8 cellular contexts compared by ENCODE assay signal in the genomic region with DNA sequence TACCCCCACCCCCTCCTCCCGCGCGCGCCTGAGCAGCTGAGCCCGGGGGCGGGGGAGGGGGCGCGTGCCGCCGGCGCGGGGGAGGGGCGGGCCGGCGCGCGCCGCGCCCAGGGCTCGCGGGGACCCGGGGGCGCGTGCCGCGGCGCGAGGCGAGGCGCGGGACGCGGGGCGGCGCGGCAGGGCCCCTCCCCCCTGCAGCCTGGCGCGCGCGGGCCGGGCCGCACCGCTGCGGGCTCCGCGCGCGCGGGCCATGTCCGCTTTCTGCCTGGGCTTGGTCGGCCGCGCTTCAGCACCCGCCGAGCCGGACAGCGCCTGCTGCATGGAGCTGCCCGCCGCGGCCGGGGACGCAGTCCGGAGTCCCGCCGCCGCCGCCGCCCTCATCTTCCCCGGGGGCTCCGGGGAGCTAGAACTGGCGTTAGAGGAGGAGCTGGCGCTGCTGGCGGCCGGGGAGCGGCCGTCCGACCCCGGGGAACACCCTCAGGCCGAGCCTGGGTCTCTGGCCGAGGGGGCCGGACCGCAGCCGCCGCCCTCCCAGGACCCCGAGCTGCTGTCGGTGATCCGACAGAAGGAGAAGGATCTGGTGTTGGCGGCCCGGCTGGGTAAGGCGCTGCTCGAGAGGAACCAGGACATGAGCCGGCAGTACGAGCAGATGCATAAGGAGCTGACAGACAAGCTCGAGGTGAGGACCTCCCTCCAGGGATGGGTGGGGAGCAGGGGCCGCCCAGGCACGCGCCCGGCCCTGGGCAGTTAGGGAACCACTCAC. TPM values are rescaled to one million over a fixed set of nuclear protein-coding genes. Genes with fewer than 3 reads are reported as not detected.
DNase-seq lines count a peak whose midpoint lies in the region; ATAC-seq and TF ChIP-seq lines count a peak whose summit lies in the region.

No MANE protein-coding gene starts in this region.

- H3K27ac ChIP-seq in effector memory CD4-positive, alpha-beta T cell (ENCODE audit: insufficient read depth, low read length, poor library complexity, severe bottlenecking) = peak overlapping the region; percentile 86
- peak overlapping the region in 1 of 2 donors; percentile 85 for H3K27ac ChIP-seq in lung (ENCODE audit: low read depth in 1 of 2, low read length in 1 of 2)

- H3K36me3 Mint-ChIP-seq in activated CD8-positive, alpha-beta T cell treated with anti-CD3 and anti-CD28 coated beads, Interleukin-2, amount 10 ng/mL, durations not matched to agents 7 days and 5 days (ENCODE audit: low read depth) = peaks cover 33% of the 10 kb centered on the region

- peaks cover 2% of the 10 kb centered on the region for H3K27me3 Mint-ChIP-seq in activated CD8-positive, alpha-beta T cell treated with anti-CD3 and anti-CD28 coated beads, Interleukin-2, amount 10 ng/mL, durations not matched to agents 7 days and 5 days (ENCODE audit: low read depth)

- H3K4me3 ChIP-seq in effector memory CD4-positive, alpha-beta T cell (ENCODE audit: insufficient read depth, low read depth, low read length, poor library complexity, severe bottlenecking) = peak overlapping the region; percentile 92
- H3K4me3 ChIP-seq in lung = peak overlapping the region; percentile 48

- POLR2A ChIA-PET in HEK293T (lab: Yijun Ruan, JAX) = interaction anchor here (0.6 kb wide), 1 partner anchor 211 kb away, joined by 3 read pairs; no protein-coding TSS in a partner anchor
- POLR2A ChIA-PET in activated CD8-positive, alpha-beta T cell treated with anti-CD3 and anti-CD28 coated beads, Interleukin-2, amount 10 ng/mL, durations not matched to agents 7 days and 5 days (lab: Charles Lee) = interaction anchor here (0.7 to 3.4 kb wide), 13 partner anchors 11 to 302 kb away, joined by 3 to 72 read pairs (median 7); partner anchors contain the start of genes RNU4-1, RNU4-2 and RPLP0

- H3K9me3 Mint-ChIP-seq in activated CD8-positive, alpha-beta T cell treated with anti-CD3 and anti-CD28 coated beads, Interleukin-2, amount 10 ng/mL, durations not matched to agents 7 days and 5 days (ENCODE audit: insufficient read depth) = no peaks in the 10 kb centered on the region

- no peaks in the 10 kb centered on the region for H3K27me3 ChIP-seq in effector memory CD4-positive, alpha-beta T cell (replicated peaks; ENCODE audit: control insufficient read depth, insufficient read depth, low read length, poor library complexity, severe bottlenecking)
- H3K27me3 ChIP-seq in lung (ENCODE audit: control insufficient read depth, insufficient read depth) = peaks cover 4% of the 10 kb centered on the region

- peak overlapping the region; percentile 86 for H3K4me3 Mint-ChIP-seq in activated CD8-positive, alpha-beta T cell treated with anti-CD3 and anti-CD28 coated beads, Interleukin-2, amount 10 ng/mL, durations not matched to agents 7 days and 5 days

- H3K27ac Mint-ChIP-seq in activated CD8-positive, alpha-beta T cell treated with anti-CD3 and anti-CD28 coated beads, Interleukin-2, amount 10 ng/mL, durations not matched to agents 7 days and 5 days = peak overlapping the region; percentile 75

- H3K4me1 Mint-ChIP-seq in activated CD8-positive, alpha-beta T cell treated with anti-CD3 and anti-CD28 coated beads, Interleukin-2, amount 10 ng/mL, durations not matched to agents 7 days and 5 days (ENCODE audit: low read depth) = peaks cover 34% of the 10 kb centered on the region

- DNase-seq in DMS 273 (lab: John Stamatoyannopoulos, UW; ENCODE audit: unreplicated experiment) (peak; percentile 70), DMS 273 treated with DMSO at 0.1 percent for 48 hours (lab: John Stamatoyannopoulos, UW) (no peak), HEK293T (ENCODE audit: extremely low spot score) (peak; percentile 84), NCI-H1105 treated with DMSO at 0.1 percent for 48 hours (lab: John Stamatoyannopoulos, UW) (peak; percentile 20), lung (ENCODE audit: low spot score) (peak; percentile 70)
- peak; percentile 84 for DNase-seq in activated CD8-positive, alpha-beta T cell treated with anti-CD3 and anti-CD28 coated beads, Interleukin-2, amount 10 ng/mL, durations not matched to agents 7 days and 5 days
- DNase-seq in effector memory CD4-positive, alpha-beta T cell = peak; percentile 49 to 66 (median 55)
- DNase-seq in stimulated activated CD4-positive, alpha-beta T cell treated with anti-CD3 and anti-CD28 coated beads, TNF-alpha, amount 100 ng/mL, for 24 hours (ENCODE audit: low read depth in 3 of 3) = peak; percentile 40 to 73 (median 49)

- TF ChIP-seq CTCF in lung (IDR thresholded peaks at IDR 0.05; ENCODE audit: control extremely low read depth, extremely low read depth) = no peak

- H3K9me3 ChIP-seq in effector memory CD4-positive, alpha-beta T cell (ENCODE audit: control insufficient read depth, low read length) = no peaks in the 10 kb centered on the region
- H3K9me3 ChIP-seq in lung (ENCODE audit: control insufficient read depth in 2 of 2, insufficient read depth in 1 of 2, low read length in 1 of 2) = no peaks in the 10 kb centered on the region

- 0 to 2% methylated on average over 36 to 98 of the region's 98 CpGs for WGBS in lung, 2 donors

- ATAC-seq in activated CD8-positive, alpha-beta T cell treated with anti-CD3 and anti-CD28 coated beads, Interleukin-2, amount 10 ng/mL, durations not matched to agents 7 days and 5 days = peak; percentile 27
- peak; percentile 44 for ATAC-seq in lung (ENCODE audit: insufficient read depth, low FRiP score)

- peaks cover 13% of the 10 kb centered on the region for H3K4me1 ChIP-seq in effector memory CD4-positive, alpha-beta T cell (ENCODE audit: control insufficient read depth, insufficient read depth, low read length, poor library complexity, severe bottlenecking)
- peaks cover 0 to 8% of the 10 kb centered on the region in 2 donors for H3K4me1 ChIP-seq in lung (ENCODE audit: control insufficient read depth in 2 of 2, insufficient read depth in 2 of 2, low read length in 2 of 2)

- CTCF ChIA-PET in HEK293T (lab: Yijun Ruan, JAX) = no interaction called here
- CTCF ChIA-PET in activated CD8-positive, alpha-beta T cell treated with anti-CD3 and anti-CD28 coated beads, Interleukin-2, amount 10 ng/mL, durations not matched to agents 7 days and 5 days (lab: Charles Lee) = interaction anchor here (0.7 to 4.8 kb wide), 22 partner anchors 9 to 211 kb away, joined by 3 to 45 read pairs (median 6); partner anchors contain the start of gene RPLP0

- H3K36me3 ChIP-seq in effector memory CD4-positive, alpha-beta T cell (ENCODE audit: control insufficient read depth, insufficient read depth, low read length) = no peaks in the 10 kb centered on the region
- H3K36me3 ChIP-seq in lung (ENCODE audit: control insufficient read depth in 2 of 2, insufficient read depth in 2 of 2, low read length in 2 of 2) = no peaks in the 10 kb centered on the region

TF ChIP-seq in HEK293T, 16 proteins besides CTCF, POLR2A, EP300 and RAD21:
- TF ChIP-seq NFRKB (IDR thresholded peaks at IDR 0.05) (no peak), TARDBP (IDR thresholded peaks at IDR 0.05) (no peak), BHLHE40 (IDR thresholded peaks at IDR 0.05; ENCODE audit: borderline replicate concordance) (no peak), ZNF384 (IDR thresholded peaks at IDR 0.05) (no peak), L3MBTL2 (conservative IDR thresholded peaks at IDR 0.05) (no peak), SP1 (IDR thresholded peaks at IDR 0.05) (no peak)
- TF ChIP-seq, protein P1, sequence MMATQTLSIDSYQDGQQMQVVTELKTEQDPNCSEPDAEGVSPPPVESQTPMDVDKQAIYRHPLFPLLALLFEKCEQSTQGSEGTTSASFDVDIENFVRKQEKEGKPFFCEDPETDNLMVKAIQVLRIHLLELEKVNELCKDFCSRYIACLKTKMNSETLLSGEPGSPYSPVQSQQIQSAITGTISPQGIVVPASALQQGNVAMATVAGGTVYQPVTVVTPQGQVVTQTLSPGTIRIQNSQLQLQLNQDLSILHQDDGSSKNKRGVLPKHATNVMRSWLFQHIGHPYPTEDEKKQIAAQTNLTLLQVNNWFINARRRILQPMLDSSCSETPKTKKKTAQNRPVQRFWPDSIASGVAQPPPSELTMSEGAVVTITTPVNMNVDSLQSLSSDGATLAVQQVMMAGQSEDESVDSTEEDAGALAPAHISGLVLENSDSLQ (IDR thresholded peaks at IDR 0.05) = no peak

RNA-seq across cellular contexts. Expression of gene BICDL1, which starts 0.8 kb away (rescaled TPM):
- 10 to 100 TPM; 62.4 to 64.8 TPM for total RNA-seq in activated CD8-positive, alpha-beta T cell treated with anti-CD3 and anti-CD28 coated beads, Interleukin-2, amount 10 ng/mL, durations not matched to agents 7 days and 5 days
- total RNA-seq in lung = 10 to 100 TPM in 1 of 2 donors, 1 to 10 TPM in 1; 5.2 to 20.9 TPM
- polyA plus RNA-seq in lung = 10 to 100 TPM in 1 of 2 donors, 1 to 10 TPM in 1; 6.4 to 23.7 TPM
